ENCODE assay signal across 24 cellular contexts in the genomic region with DNA sequence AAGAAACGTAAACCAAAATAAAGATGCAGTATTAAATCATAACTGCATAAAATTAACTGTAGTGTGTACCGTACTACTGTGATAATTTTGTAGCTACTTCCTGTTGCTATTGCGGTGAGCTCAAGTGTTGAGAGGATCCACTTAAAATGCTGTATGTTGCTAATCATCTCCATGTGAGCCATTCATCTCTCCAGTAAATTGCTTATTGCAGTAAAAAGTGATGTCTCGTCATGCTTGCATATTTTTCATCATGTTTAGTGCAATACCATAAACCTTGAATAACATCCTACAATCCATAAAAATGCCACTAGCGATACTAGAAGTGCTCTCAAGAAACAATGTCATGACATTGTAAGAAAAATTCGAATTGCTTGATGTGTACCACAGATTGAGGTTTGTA.
"Had no signal": no experiment of that assay in that cellular context is flagged by ENCODE, and none has a peak within 500 bp of the region (broad histone marks: within the 10 kb centered on the region; RNA-seq: fewer than 3 reads in every experiment).

No MANE protein-coding gene starts in this region.

- DNase-seq: activated CD4-positive, alpha-beta memory T cell treated with anti-CD3 and anti-CD28 coated beads, Interleukin-2, amount 10 ng/mL, durations not matched to agents 7 days and 5 days; activated CD4-positive, alpha-beta T cell treated with anti-CD3 and anti-CD28 coated beads for 48 hours; activated CD8-positive, alpha-beta memory T cell treated with anti-CD3 and anti-CD28 coated beads, Interleukin-2, amount 10 ng/mL, durations not matched to agents 7 days and 5 days; activated naive CD4-positive, alpha-beta T cell; activated naive CD8-positive, alpha-beta T cell treated with anti-CD3 and anti-CD28 coated beads for 36 hours; amygdala; body of pancreas; dermis blood vessel endothelial cell; effector memory CD4-positive, alpha-beta T cell; esophagus squamous epithelium; immature natural killer cell; kidney glomerular epithelial cell; left ventricle myocardium superior; mucosa of descending colon; naive B cell; stimulated activated CD4-positive, alpha-beta T cell treated with anti-CD3 and anti-CD28 coated beads, Interleukin-12 subunit alpha, Interleukin-12 subunit beta, amount 100 ng/mL, for 4 hours; stimulated activated CD4-positive, alpha-beta T cell treated with anti-CD3 and anti-CD28 coated beads, Interleukin-1b, Interleukin-23, amount 100 ng/mL, for 48 hours; stimulated activated CD8-positive, alpha-beta memory T cell treated with anti-CD3 and anti-CD28 coated beads, Interleukin-4, amount 100 ng/mL, for 48 hours; stimulated activated naive CD4-positive, alpha-beta T cell had no signal

- H3K27me3 Mint-ChIP-seq: activated CD4-positive, alpha-beta memory T cell treated with anti-CD3 and anti-CD28 coated beads, Interleukin-2, amount 10 ng/mL, durations not matched to agents 7 days and 5 days; activated CD8-positive, alpha-beta memory T cell treated with anti-CD3 and anti-CD28 coated beads, Interleukin-2, amount 10 ng/mL, durations not matched to agents 7 days and 5 days; activated naive CD8-positive, alpha-beta T cell treated with anti-CD3 and anti-CD28 coated beads for 36 hours; activated T-helper 17 cell treated with anti-CD3 and anti-CD28 coated beads, Interleukin-2, amount 50 U/mL, for 72 hours; naive B cell had no signal

- ATAC-seq: activated CD8-positive, alpha-beta memory T cell treated with anti-CD3 and anti-CD28 coated beads, Interleukin-2, amount 10 ng/mL, durations not matched to agents 7 days and 5 days; activated T-helper 17 cell treated with anti-CD3 and anti-CD28 coated beads, Interleukin-2, amount 50 U/mL, for 72 hours; body of pancreas; left ventricle myocardium superior; mucosa of descending colon; WTC11 had no signal

- H3K36me3 Mint-ChIP-seq: immature natural killer cell, naive B cell had no signal

- H3K4me3 Mint-ChIP-seq: activated CD4-positive, alpha-beta memory T cell treated with anti-CD3 and anti-CD28 coated beads, Interleukin-2, amount 10 ng/mL, durations not matched to agents 7 days and 5 days; activated CD8-positive, alpha-beta memory T cell treated with anti-CD3 and anti-CD28 coated beads, Interleukin-2, amount 10 ng/mL, durations not matched to agents 7 days and 5 days; activated naive CD8-positive, alpha-beta T cell treated with anti-CD3 and anti-CD28 coated beads for 36 hours; activated T-helper 17 cell treated with anti-CD3 and anti-CD28 coated beads, Interleukin-2, amount 50 U/mL, for 72 hours; immature natural killer cell; naive B cell; neural crest cell; WTC11 had no signal

- H3K9me3 Mint-ChIP-seq: activated CD4-positive, alpha-beta memory T cell treated with anti-CD3 and anti-CD28 coated beads, Interleukin-2, amount 10 ng/mL, durations not matched to agents 7 days and 5 days; activated naive CD8-positive, alpha-beta T cell treated with anti-CD3 and anti-CD28 coated beads for 36 hours; activated T-helper 17 cell treated with anti-CD3 and anti-CD28 coated beads, Interleukin-2, amount 50 U/mL, for 72 hours; immature natural killer cell; naive B cell; neural crest cell had no signal

- H3K4me3 ChIP-seq: body of pancreas, esophagus squamous epithelium, mucosa of descending colon, prostate gland, right atrium auricular region had no signal

- H3K9me3 ChIP-seq: body of pancreas, esophagus squamous epithelium, mucosa of descending colon, prostate gland, right atrium auricular region had no signal

- H3K27ac Mint-ChIP-seq: activated CD4-positive, alpha-beta memory T cell treated with anti-CD3 and anti-CD28 coated beads, Interleukin-2, amount 10 ng/mL, durations not matched to agents 7 days and 5 days; activated CD8-positive, alpha-beta memory T cell treated with anti-CD3 and anti-CD28 coated beads, Interleukin-2, amount 10 ng/mL, durations not matched to agents 7 days and 5 days; activated naive CD8-positive, alpha-beta T cell treated with anti-CD3 and anti-CD28 coated beads for 36 hours; activated T-helper 17 cell treated with anti-CD3 and anti-CD28 coated beads, Interleukin-2, amount 50 U/mL, for 72 hours; immature natural killer cell; naive B cell; WTC11 had no signal

- H3K4me1 Mint-ChIP-seq: activated CD4-positive, alpha-beta memory T cell treated with anti-CD3 and anti-CD28 coated beads, Interleukin-2, amount 10 ng/mL, durations not matched to agents 7 days and 5 days; activated CD8-positive, alpha-beta memory T cell treated with anti-CD3 and anti-CD28 coated beads, Interleukin-2, amount 10 ng/mL, durations not matched to agents 7 days and 5 days; activated naive CD8-positive, alpha-beta T cell treated with anti-CD3 and anti-CD28 coated beads for 36 hours; activated T-helper 17 cell treated with anti-CD3 and anti-CD28 coated beads, Interleukin-2, amount 50 U/mL, for 72 hours; immature natural killer cell; naive B cell; neural crest cell; WTC11 had no signal

- H3K4me1 ChIP-seq: body of pancreas, esophagus squamous epithelium, prostate gland, right atrium auricular region had no signal

- H3K27me3 ChIP-seq: body of pancreas, esophagus squamous epithelium, right atrium auricular region had no signal

- H3K36me3 ChIP-seq: prostate gland had no signal

- H3K27ac ChIP-seq: body of pancreas, esophagus squamous epithelium, prostate gland, right atrium auricular region had no signal
